Comparison of ENCODE assay signal across 17 cellular contexts in the genomic region with DNA sequence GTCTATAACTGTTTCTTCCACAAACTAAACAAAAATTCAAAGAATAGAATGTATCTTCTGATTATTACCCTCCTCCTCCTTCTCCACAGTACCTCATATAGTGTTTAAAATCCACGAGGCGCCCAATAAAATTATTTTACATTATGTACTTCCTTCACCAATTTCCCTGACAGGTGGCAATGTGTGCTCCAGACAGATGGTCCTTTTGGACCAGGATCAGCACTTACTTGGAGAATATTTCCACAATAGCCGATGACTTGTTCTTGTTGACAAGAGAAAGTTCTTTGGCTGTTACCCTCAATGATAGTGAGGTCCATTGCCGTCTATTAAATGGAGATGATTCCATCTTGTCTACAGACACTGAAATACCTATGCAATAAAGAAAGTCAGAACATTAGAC. TPM values are rescaled to one million over a fixed set of nuclear protein-coding genes. Genes with fewer than 3 reads are reported as not detected.
DNase-seq lines count a peak whose midpoint lies in the region; TF ChIP-seq lines count a peak whose summit lies in the region.
"Had no signal": no experiment of that assay in that cellular context is flagged by ENCODE, and none has a peak within 500 bp of the region (broad histone marks: within the 10 kb centered on the region; RNA-seq: fewer than 3 reads in every experiment).

No MANE protein-coding gene starts in this region.

- no peak overlapping the region for H3K4me3 Mint-ChIP-seq in MCF 10A (ENCODE audit: unreplicated experiment)
- peak overlapping the region; percentile 96 for H3K4me3 Mint-ChIP-seq in activated T-helper 2 cell treated with anti-CD3 and anti-CD28 coated beads, Interferon-gamma antibody, Interleukin-2, Interleukin-4, amounts not matched to agents 10 μg/mL and 5 μg/mL and 100 μg/mL, durations not matched to agents 14 hours and 24 hours and 36 hours (ENCODE audit: low read depth)
- H3K4me3 Mint-ChIP-seq: activated naive CD8-positive, alpha-beta T cell treated with anti-CD3 and anti-CD28 coated beads, Interleukin-2, amount 10 ng/mL, durations not matched to agents 7 days and 5 days; CD8-positive, alpha-beta memory T cell; endodermal cell had no signal

- POLR2A ChIA-PET in MCF 10A (lab: Yijun Ruan, JAX) = interaction anchor here (2.8 kb wide), 1 partner anchor 27 kb away, joined by 55 read pairs; no protein-coding TSS in a partner anchor

- H3K4me1 Mint-ChIP-seq in MCF 10A (ENCODE audit: insufficient read depth, unreplicated experiment) = peaks cover 23% of the 10 kb centered on the region
- peaks cover 62% of the 10 kb centered on the region for H3K4me1 Mint-ChIP-seq in activated T-helper 2 cell treated with anti-CD3 and anti-CD28 coated beads, Interferon-gamma antibody, Interleukin-2, Interleukin-4, amounts not matched to agents 10 μg/mL and 5 μg/mL and 100 μg/mL, durations not matched to agents 14 hours and 24 hours and 36 hours (ENCODE audit: low read depth)

- no peaks in the 10 kb centered on the region for H3K4me1 ChIP-seq in breast epithelium
- peaks cover 4 to 8% of the 10 kb centered on the region in 2 donors for H3K4me1 ChIP-seq in muscle layer of duodenum (ENCODE audit: control insufficient read depth in 1 of 2, insufficient read depth in 2 of 2, low read length in 2 of 2)
- peaks cover 0 to 86% (median 56%) of the 10 kb centered on the region in 4 donors for H3K4me1 ChIP-seq in tibial artery
- peaks cover 0 to 15% (median 9%) of the 10 kb centered on the region in 4 donors for H3K4me1 ChIP-seq in sigmoid colon

- no peak for TF ChIP-seq CTCF in breast epithelium (IDR thresholded peaks at IDR 0.05)
- no peak for TF ChIP-seq CTCF in MCF 10A (IDR thresholded peaks at IDR 0.05; ENCODE audit: unreplicated experiment)
- no peak for TF ChIP-seq CTCF in tibial artery (IDR thresholded peaks at IDR 0.05)
- no peak for TF ChIP-seq CTCF in sigmoid colon (IDR thresholded peaks at IDR 0.05)

- H3K36me3 ChIP-seq in breast epithelium (no peaks in the 10 kb centered on the region), muscle layer of duodenum (ENCODE audit: control insufficient read depth in 1 of 2, insufficient read depth in 2 of 2, low read length in 2 of 2) (peaks cover 0 to 7% of the 10 kb centered on the region in 2 donors), tibial artery (peaks cover 0 to 13% (median 0%) of the 10 kb centered on the region in 3 donors), sigmoid colon (peaks cover 0 to 4% (median 0%) of the 10 kb centered on the region in 4 donors)
- H3K36me3 ChIP-seq: pancreas had no signal

- H3K27ac Mint-ChIP-seq in MCF 10A (ENCODE audit: low read depth, unreplicated experiment) = no peak overlapping the region
- peak overlapping the region; percentile 89 for H3K27ac Mint-ChIP-seq in activated T-helper 2 cell treated with anti-CD3 and anti-CD28 coated beads, Interferon-gamma antibody, Interleukin-2, Interleukin-4, amounts not matched to agents 10 μg/mL and 5 μg/mL and 100 μg/mL, durations not matched to agents 14 hours and 24 hours and 36 hours
- H3K27ac Mint-ChIP-seq: activated naive CD8-positive, alpha-beta T cell treated with anti-CD3 and anti-CD28 coated beads, Interleukin-2, amount 10 ng/mL, durations not matched to agents 7 days and 5 days; CD8-positive, alpha-beta memory T cell; endodermal cell had no signal

- CTCF ChIA-PET in MCF 10A (lab: Yijun Ruan, JAX) = interaction anchor here (0.6 to 1.7 kb wide), 3 partner anchors 10 to 67 kb away, joined by 3 to 7 read pairs (median 3); no protein-coding TSS in a partner anchor

- H3K36me3 Mint-ChIP-seq in MCF 10A (ENCODE audit: insufficient read depth, unreplicated experiment) = peaks cover 9% of the 10 kb centered on the region
- H3K36me3 Mint-ChIP-seq in activated T-helper 2 cell treated with anti-CD3 and anti-CD28 coated beads, Interferon-gamma antibody, Interleukin-2, Interleukin-4, amounts not matched to agents 10 μg/mL and 5 μg/mL and 100 μg/mL, durations not matched to agents 14 hours and 24 hours and 36 hours (ENCODE audit: low read depth) = peaks cover 74% of the 10 kb centered on the region

- H3K9me3 ChIP-seq in breast epithelium (no peaks in the 10 kb centered on the region), muscle layer of duodenum (ENCODE audit: control insufficient read depth in 1 of 2, low read length in 2 of 2) (no peaks in the 10 kb centered on the region), tibial artery (no peaks in the 10 kb centered on the region), sigmoid colon (no peaks in the 10 kb centered on the region)
- H3K9me3 ChIP-seq: left lung, pancreas had no signal

- 31 to 78% methylated on average over 4 of the region's 4 CpGs for WGBS in sigmoid colon, 2 donors

- H3K27ac ChIP-seq in breast epithelium (peak overlapping the region; percentile 0 to 2), muscle layer of duodenum (ENCODE audit: low read length) (peak overlapping the region; percentile 64), tibial artery (peak overlapping the region; percentile 59 to 70), sigmoid colon (no peak overlapping the region)
- H3K27ac ChIP-seq: KMS-11 had no signal

- H3K4me3 ChIP-seq in breast epithelium (no peak overlapping the region), muscle layer of duodenum (ENCODE audit: low read depth in 1 of 2, low read length in 2 of 2) (no peak overlapping the region), tibial artery (no peak overlapping the region), sigmoid colon (no peak overlapping the region)
- H3K4me3 ChIP-seq: left lung, pancreas had no signal

- no peaks in the 10 kb centered on the region for H3K27me3 ChIP-seq in breast epithelium
- no peaks in the 10 kb centered on the region for H3K27me3 ChIP-seq in muscle layer of duodenum (ENCODE audit: low read depth, low read length)
- no peaks in the 10 kb centered on the region for H3K27me3 ChIP-seq in tibial artery
- H3K27me3 ChIP-seq in sigmoid colon = no peaks in the 10 kb centered on the region
- H3K27me3 ChIP-seq: left lung, pancreas had no signal

- no TSS peak for BruUV-seq in MCF 10A (replicated peaks; lab: Mats Ljungman, UMichigan)

- H3K9me3 Mint-ChIP-seq in MCF 10A (ENCODE audit: unreplicated experiment) = no peaks in the 10 kb centered on the region
- H3K9me3 Mint-ChIP-seq in activated T-helper 2 cell treated with anti-CD3 and anti-CD28 coated beads, Interferon-gamma antibody, Interleukin-2, Interleukin-4, amounts not matched to agents 10 μg/mL and 5 μg/mL and 100 μg/mL, durations not matched to agents 14 hours and 24 hours and 36 hours = no peaks in the 10 kb centered on the region
- H3K9me3 Mint-ChIP-seq: activated naive CD8-positive, alpha-beta T cell treated with anti-CD3 and anti-CD28 coated beads, Interleukin-2, amount 10 ng/mL, durations not matched to agents 7 days and 5 days; CD8-positive, alpha-beta memory T cell; endodermal cell had no signal

- TF ChIP-seq EP300 in sigmoid colon (IDR thresholded peaks at IDR 0.05) = no peak

- no peaks in the 10 kb centered on the region for H3K27me3 Mint-ChIP-seq in MCF 10A (ENCODE audit: insufficient read depth, unreplicated experiment)
- H3K27me3 Mint-ChIP-seq in activated T-helper 2 cell treated with anti-CD3 and anti-CD28 coated beads, Interferon-gamma antibody, Interleukin-2, Interleukin-4, amounts not matched to agents 10 μg/mL and 5 μg/mL and 100 μg/mL, durations not matched to agents 14 hours and 24 hours and 36 hours (ENCODE audit: low read depth) = no peaks in the 10 kb centered on the region
- H3K27me3 Mint-ChIP-seq: activated naive CD8-positive, alpha-beta T cell treated with anti-CD3 and anti-CD28 coated beads, Interleukin-2, amount 10 ng/mL, durations not matched to agents 7 days and 5 days had no signal

- intact Hi-C loops in breast epithelium (cut with DNase I; ENCODE audit: low total_unique reads) = no loop called here
- intact Hi-C loops in MCF 10A (cut with micrococcal nuclease) = no loop called here
- intact Hi-C loops in activated T-helper 2 cell treated with anti-CD3 and anti-CD28 coated beads, Interferon-gamma antibody, Interleukin-2, Interleukin-4, amounts not matched to agents 10 μg/mL and 5 μg/mL and 100 μg/mL, durations not matched to agents 14 hours and 24 hours and 36 hours (cut with micrococcal nuclease) = loop anchor here (10.0 kb wide), 1 partner anchor 286 kb away; no protein-coding TSS in a partner anchor
- intact Hi-C loops in tibial artery (cut with DNase I; ENCODE audit: low total_unique reads) = no loop called here
- intact Hi-C loops in sigmoid colon (cut with DNase I) = no loop called here

- TF ChIP-seq POLR2A in breast epithelium (IDR thresholded peaks at IDR 0.05) = no peak
- no peak for TF ChIP-seq POLR2A in sigmoid colon (IDR thresholded peaks at IDR 0.05)

- no peak for DNase-seq in breast epithelium (ENCODE audit: low spot score in 2 of 2)
- DNase-seq in MCF 10A (ENCODE audit: unreplicated experiment) = no peak
- no peak for DNase-seq in activated T-helper 2 cell treated with anti-CD3 and anti-CD28 coated beads, Interferon-gamma antibody, Interleukin-2, Interleukin-4, amounts not matched to agents 10 μg/mL and 5 μg/mL and 100 μg/mL, durations not matched to agents 14 hours and 24 hours and 36 hours (ENCODE audit: low spot score)
- no peak for DNase-seq in tibial artery
- no peak for DNase-seq in sigmoid colon
- no peak for DNase-seq in dedifferentiated amniotic fluid mesenchymal stem cell (ENCODE audit: extremely low spot score)
- DNase-seq in COR-L47 (lab: John Stamatoyannopoulos, UW) = no peak
- DNase-seq: activated CD4-positive, CD25-positive, alpha-beta regulatory T cell; activated naive CD8-positive, alpha-beta T cell treated with anti-CD3 and anti-CD28 coated beads, Interleukin-2, amount 10 ng/mL, durations not matched to agents 7 days and 5 days; CD8-positive, alpha-beta memory T cell; endodermal cell; left lung; NCI-H1092 treated with DMSO at 0.1 percent for 48 hours; pancreas; SHP77 had no signal

RNA-seq across cellular contexts. Expression of a gene that starts 34.9 kb away (rescaled TPM):
- total RNA-seq in breast epithelium (100 to 1,000 TPM; 128 to 162 (median 156) TPM), MCF 10A (2022) (65.5 and 86.0 TPM in 2 replicates), sigmoid colon (100 to 1,000 TPM in 1 of 4 donors, 10 to 100 TPM in 3; 39.7 to 111 (median 41.6) TPM)
- total RNA-seq in activated T-helper 2 cell treated with anti-CD3 and anti-CD28 coated beads, Interferon-gamma antibody, Interleukin-2, Interleukin-4, amounts not matched to agents 10 μg/mL and 5 μg/mL and 100 μg/mL, durations not matched to agents 14 hours and 24 hours and 36 hours = 331 and 333 TPM in 2 replicates
- 100 to 1,000 TPM; 108 to 181 (median 175) TPM for polyA plus RNA-seq in sigmoid colon

Comparison
In these comparisons a context has a peak if more than half of its experiments do, and no peak if none do; other contexts are left out.
1. H3K27ac ChIP-seq: peak in breast epithelium (2 of 2), muscle layer of duodenum (single experiment) and tibial artery (2 of 2); none in sigmoid colon (0 of 4).